ENCODE assay signal across 9 cellular contexts in genomic region chr9:95494022-95494415, GRCh38. TPM values are rescaled to one million over a fixed set of nuclear protein-coding genes. Genes with fewer than 3 reads are reported as not detected.
DNase-seq lines count a peak whose midpoint lies in the region; ATAC-seq and TF ChIP-seq lines count a peak whose summit lies in the region.
"Had no signal": no experiment of that assay in that cellular context is flagged by ENCODE, and none has a peak within 500 bp of the region (broad histone marks: within the 10 kb centered on the region; RNA-seq: fewer than 3 reads in every experiment).

No MANE protein-coding gene starts in this region.

- ATAC-seq in HG03565 (IDR thresholded peaks at IDR 0.05; ENCODE audit: unreplicated experiment) (peak; percentile 14), HG03097 (IDR thresholded peaks at IDR 0.05; ENCODE audit: low FRiP score, unreplicated experiment) (no peak), HG03378 (IDR thresholded peaks at IDR 0.05; ENCODE audit: unreplicated experiment) (no peak)

- no peaks in the 10 kb centered on the region for H3K9me3 ChIP-seq in SK-N-SH
- no peaks in the 10 kb centered on the region for H3K9me3 ChIP-seq in thyroid gland

- H3K27me3 ChIP-seq in SK-N-SH (ENCODE audit: insufficient read depth) (no peaks in the 10 kb centered on the region), thyroid gland (no peaks in the 10 kb centered on the region)
- H3K27me3 ChIP-seq: cardiac muscle cell had no signal

- TF ChIP-seq RAD21 in SK-N-SH (IDR thresholded peaks at IDR 0.05; ENCODE audit: low read length): peak; percentile 36; the same call in 1 of the 2 replicates

- no peak overlapping the region; the same call in 1 of the 2 replicates for H3K9ac ChIP-seq in SK-N-SH

- no peaks in the 10 kb centered on the region for H3K9me2 ChIP-seq in SK-N-SH

- CTCF ChIA-PET in SK-N-SH (lab: Yijun Ruan, JAX): no interaction called here

- H3F3A ChIP-seq in SK-N-SH (replicated peaks; ENCODE audit: insufficient read depth): peaks cover 7% of the 10 kb centered on the region

- POLR2A ChIA-PET in SK-N-SH (lab: Yijun Ruan, JAX): interaction anchor here (0.6 to 2.5 kb wide), 9 partner anchors 9 to 723 kb away, joined by 3 to 11 read pairs (median 5); no protein-coding TSS in a partner anchor

- TF ChIP-seq POLR2A in thyroid gland (IDR thresholded peaks at IDR 0.05): no peak

- H4K20me1 ChIP-seq in SK-N-SH (ENCODE audit: insufficient read depth): no peaks in the 10 kb centered on the region

- WGBS in SK-N-SH (ENCODE audit: low lambda C conversion rate): 29% methylated on average over 9 of the region's 26 CpGs
- WGBS in thyroid gland, 2 donors: 89 to 92% methylated on average over 25 to 26 of the region's 26 CpGs

- peaks cover 23 to 43% of the 10 kb centered on the region in 2 experiments; a peak in 3 of 4 replicates for H3K4me1 ChIP-seq in SK-N-SH (ENCODE audit: control insufficient read depth in 1 of 2, insufficient read depth in 2 of 2, low read depth in 1 of 2, low read length in 1 of 2)
- H3K4me1 ChIP-seq in thyroid gland: peaks cover 9 to 24% of the 10 kb centered on the region in 2 donors

- peak overlapping the region; percentile 48 to 57 for H3K4me3 ChIP-seq in SK-N-SH (ENCODE audit: low read depth in 2 of 2, low read length in 1 of 2)
- peak overlapping the region; percentile 32 for H3K4me3 ChIP-seq in epithelial cell of proximal tubule (ENCODE audit: low read depth, low read length)
- no peak overlapping the region for H3K4me3 ChIP-seq in thyroid gland (replicated peaks in 1 of 3)
- H3K4me3 ChIP-seq: cardiac muscle cell had no signal

- no peaks in the 10 kb centered on the region for H3K79me2 ChIP-seq in SK-N-SH (ENCODE audit: insufficient read depth)

- TF ChIP-seq EP300 in SK-N-SH (IDR thresholded peaks at IDR 0.05; ENCODE audit: borderline replicate concordance in 1 of 2, low read depth in 1 of 2, low read length in 1 of 2): peak in 1 of 2 experiments; percentile 77; a peak in 2 of 4 replicates

- H3K27ac ChIP-seq in SK-N-SH (ENCODE audit: low read depth in 2 of 2, low read length in 1 of 2) (peak overlapping the region; percentile 10 to 96; a peak in 3 of 4 replicates), thyroid gland (peak overlapping the region; percentile 36 to 59 (median 46))
- H3K27ac ChIP-seq: cardiac muscle cell had no signal

- DNase-seq in G401 (ENCODE audit: low spot score): peak; percentile 95
- peak; percentile 94 for DNase-seq in SK-N-SH
- no peak for DNase-seq in epithelial cell of proximal tubule (ENCODE audit: low read depth)
- no peak for DNase-seq in thyroid gland
- no peak for DNase-seq in kidney tubule cell (ENCODE audit: low spot score)

- H3K36me3 ChIP-seq in SK-N-SH (replicated peaks in 1 of 2; ENCODE audit: control insufficient read depth in 1 of 2, insufficient read depth in 2 of 2, low read length in 1 of 2) (no peaks in the 10 kb centered on the region), thyroid gland (no peaks in the 10 kb centered on the region)
- H3K36me3 ChIP-seq: cardiac muscle cell had no signal

- in situ Hi-C loops in G401 (cut with HindIII; ENCODE audit: low sequenced_read_pairs): no loop called here

- H3K4me2 ChIP-seq in SK-N-SH: peak overlapping the region; percentile 80

- intact Hi-C loops in thyroid gland (cut with DNase I): no loop called here

- TF ChIP-seq CTCF in SK-N-SH (IDR thresholded peaks at IDR 0.05) (no peak), epithelial cell of proximal tubule (conservative IDR thresholded peaks at IDR 0.05; ENCODE audit: low read depth, low read length) (no peak), thyroid gland (IDR thresholded peaks at IDR 0.05) (no peak)

- H2AFZ ChIP-seq in SK-N-SH (ENCODE audit: low read depth): peak overlapping the region; percentile 77

TF ChIP-seq in SK-N-SH, 30 proteins besides CTCF, POLR2A, EP300 and RAD21 (continues in another document):
- TF ChIP-seq PBX3 (IDR thresholded peaks at IDR 0.05) (peak; percentile 75), MEF2A (IDR thresholded peaks at IDR 0.05; ENCODE audit: borderline replicate concordance, low read depth) (no peak), CHD2 (IDR thresholded peaks at IDR 0.05; ENCODE audit: low read length, partially characterized antibody) (peak; percentile 94), YY1 (IDR thresholded peaks at IDR 0.05; ENCODE audit: low read depth) (no peak), REST (IDR thresholded peaks at IDR 0.05; ENCODE audit: low read depth, low read length) (no peak), MAX (IDR thresholded peaks at IDR 0.05; ENCODE audit: low read depth) (peak; percentile 86), RXRA (IDR thresholded peaks at IDR 0.05; ENCODE audit: borderline replicate concordance, low read depth) (no peak), USF1 (IDR thresholded peaks at IDR 0.05; ENCODE audit: borderline replicate concordance, low read depth) (peak; percentile 46; the same call in 1 of the 2 replicates), ELF1 (IDR thresholded peaks at IDR 0.05) (no peak), SMC3 (IDR thresholded peaks at IDR 0.05; ENCODE audit: low read depth, low read length) (peak; percentile 8; the same call in 1 of the 2 replicates), USF2 (IDR thresholded peaks at IDR 0.05; ENCODE audit: borderline replicate concordance, low read depth, low read length) (no peak), EZH2phosphoT487 (IDR thresholded peaks at IDR 0.05; ENCODE audit: borderline replicate concordance, low read depth) (no peak), NFIC (IDR thresholded peaks at IDR 0.05; ENCODE audit: borderline replicate concordance) (no peak), TAF1 (IDR thresholded peaks at IDR 0.05; ENCODE audit: borderline replicate concordance, low read depth, low read length) (peak; percentile 39; the same call in 1 of the 2 replicates), TEAD4 (IDR thresholded peaks at IDR 0.05; ENCODE audit: borderline replicate concordance, insufficient read depth) (no peak)

RNA-seq across cellular contexts. Expression of gene PTCH1, which starts 22.8 kb away (rescaled TPM):
- 6.7 and 7.0 TPM in 2 replicates for total RNA-seq in G401 (2014; rRNA removed; shearing (Covaris generic))
- polyA plus RNA-seq in SK-N-SH (2012; rRNA removed): 1.7 and 3.3 TPM in 2 replicates
- polyA plus RNA-seq in SK-N-SH (2012; cell fraction: cytosol; rRNA removed): 2.2 and 2.4 TPM in 2 replicates
- 6.2 and 7.2 TPM in 2 replicates for polyA plus RNA-seq in SK-N-SH (2012; cell fraction: nucleus; rRNA removed)
- total RNA-seq in epithelial cell of proximal tubule (1.7 and 3.5 TPM in 2 replicates), thyroid gland (100 to 1,000 TPM in 1 of 4 donors, 10 to 100 TPM in 3; 10.7 to 293 (median 16.3) TPM)

Comparison
In these comparisons a context has a peak if more than half of its experiments do, and no peak if none do; other contexts are left out.
1. DNase-seq: peak in G401 (single experiment) and SK-N-SH (single experiment); none in epithelial cell of proximal tubule (single experiment), thyroid gland (0 of 2) and kidney tubule cell (single experiment).
2. H3K4me3 ChIP-seq: peak in SK-N-SH (2 of 2) and epithelial cell of proximal tubule (single experiment); none in thyroid gland (0 of 3).